Comparison of ENCODE assay signal across 8 cellular contexts in the genomic region with DNA sequence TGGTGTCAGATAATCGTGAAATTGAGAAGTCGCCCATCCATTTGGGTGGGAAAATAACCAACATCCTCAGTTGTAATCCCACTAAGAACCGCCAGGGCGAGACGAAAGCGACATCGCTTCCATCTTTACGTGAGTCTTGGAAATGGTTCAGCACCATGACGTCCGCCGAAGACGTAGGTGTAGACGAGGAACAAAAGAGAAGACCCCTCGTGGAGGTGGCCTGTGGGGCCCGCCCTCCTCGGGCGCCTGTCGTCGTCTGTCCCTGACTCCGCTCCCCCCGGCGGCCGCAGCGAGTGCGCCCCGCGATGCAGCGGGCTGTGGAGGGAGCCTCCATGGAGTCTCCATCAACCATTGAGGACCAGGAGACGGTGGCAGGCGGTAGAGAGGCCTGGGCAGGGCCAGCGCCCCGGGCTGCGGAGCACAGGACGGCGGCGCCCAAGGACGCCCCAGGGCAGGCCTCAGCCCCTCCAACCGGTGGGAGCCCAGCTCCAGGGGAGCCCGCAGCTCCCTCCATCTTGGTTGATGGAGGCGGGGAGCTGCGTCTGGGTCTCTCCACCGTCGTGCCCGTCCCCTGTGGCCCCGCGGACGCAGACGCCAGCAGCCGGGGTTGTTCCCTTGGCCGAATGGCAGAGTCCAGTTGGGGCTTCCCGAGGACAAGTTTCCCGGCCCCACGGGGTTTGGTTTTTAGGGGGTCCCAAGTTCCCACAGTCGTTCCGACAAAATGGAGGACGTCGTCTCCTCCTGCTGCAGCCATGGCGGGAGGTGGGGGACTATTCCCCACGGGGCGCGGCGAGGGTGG. TPM values are rescaled to one million over a fixed set of nuclear protein-coding genes. Genes with fewer than 3 reads are reported as not detected.
DNase-seq lines count a peak whose midpoint lies in the region; ATAC-seq and TF ChIP-seq lines count a peak whose summit lies in the region.

No MANE protein-coding gene starts in this region.

- H4K20me1 ChIP-seq in mammary epithelial cell (ENCODE audit: insufficient read depth, low read length): no peaks in the 10 kb centered on the region
- peaks cover 28% of the 10 kb centered on the region for H4K20me1 ChIP-seq in smooth muscle cell (ENCODE audit: low read depth)

- CTCF ChIA-PET in mammary epithelial cell (lab: Charles Lee; ENCODE audit: low non-redundant PET): no interaction called here

- H2AFZ ChIP-seq in mammary epithelial cell (ENCODE audit: low read depth, low read length) (peak overlapping the region; percentile 96), smooth muscle cell (ENCODE audit: low read depth) (peak overlapping the region; percentile 98)

- intact Hi-C loops in mammary epithelial cell (cut with micrococcal nuclease): loop anchor here (1.0 to 5.0 kb wide), 2 partner anchors 45 to 94 kb away; a partner anchor contains a TSS

- peaks cover 8% of the 10 kb centered on the region for H3F3A ChIP-seq in smooth muscle cell (ENCODE audit: low read depth)

- H3K27me3 ChIP-seq in mammary epithelial cell (ENCODE audit: insufficient read depth, low read length): no peaks in the 10 kb centered on the region
- H3K27me3 ChIP-seq in smooth muscle cell (ENCODE audit: low read depth): no peaks in the 10 kb centered on the region

- H3K4me2 ChIP-seq in mammary epithelial cell (ENCODE audit: insufficient read depth, low read depth, low read length): peak overlapping the region; percentile 85
- H3K4me2 ChIP-seq in smooth muscle cell: peak overlapping the region; percentile 85

- dilution Hi-C loops in mammary epithelial cell (cut with HindIII; ENCODE audit: low sequenced_read_pairs): no loop called here

- peaks cover 28 to 31% of the 10 kb centered on the region in 2 donors for H3K4me1 Mint-ChIP-seq in immature natural killer cell

- ATAC-seq in HG02642 (IDR thresholded peaks at IDR 0.05; ENCODE audit: poor library complexity, unreplicated experiment): peak; percentile 20

- H3K9me3 Mint-ChIP-seq in immature natural killer cell: no peaks in the 10 kb centered on the region

- in situ Hi-C loops in mammary epithelial cell (cut with MboI; ENCODE audit: low sequenced_read_pairs in 2 of 2): no loop called here

- H3K27me3 Mint-ChIP-seq in immature natural killer cell (ENCODE audit: low read depth in 3 of 3): peaks cover 8 to 16% (median 12%) of the 10 kb centered on the region in 3 donors

- H3K36me3 Mint-ChIP-seq in immature natural killer cell: no peaks in the 10 kb centered on the region

- H3K27ac ChIP-seq in mammary epithelial cell (ENCODE audit: insufficient read depth, low read depth, low read length): peak overlapping the region; percentile 22
- peak overlapping the region; percentile 97 for H3K27ac ChIP-seq in smooth muscle cell (ENCODE audit: low read depth)

- 9% methylated on average over 24 of the region's 62 CpGs for WGBS in mammary epithelial cell (ENCODE audit: low coverage, missing lambda C conversion rate)
- WGBS in smooth muscle cell (ENCODE audit: low lambda C conversion rate): 5% methylated on average over 61 of the region's 62 CpGs

- no peaks in the 10 kb centered on the region for H3K9me3 ChIP-seq in mammary epithelial cell (replicated peaks; ENCODE audit: insufficient read depth, low read length)
- H3K9me3 ChIP-seq in smooth muscle cell (replicated peaks; ENCODE audit: low read depth): no peaks in the 10 kb centered on the region

- H3K9ac ChIP-seq in mammary epithelial cell (ENCODE audit: insufficient read depth, low read length) (no peak overlapping the region), smooth muscle cell (ENCODE audit: low read depth) (peak overlapping the region; percentile 44)

- peaks cover 28% of the 10 kb centered on the region for H3K79me2 ChIP-seq in mammary epithelial cell (ENCODE audit: insufficient read depth, low read length)
- peaks cover 24% of the 10 kb centered on the region for H3K79me2 ChIP-seq in smooth muscle cell (ENCODE audit: low read depth)

- no TSS peak for BruUV-seq in mammary epithelial cell (replicated peaks; lab: Mats Ljungman, UMichigan)

- H3K4me1 ChIP-seq in mammary epithelial cell (ENCODE audit: insufficient read depth, low read length) (peaks cover 28% of the 10 kb centered on the region), smooth muscle cell (ENCODE audit: low read depth) (peaks cover 24% of the 10 kb centered on the region)

- peak; percentile 57 for TF ChIP-seq CTCF in GM12865 (IDR thresholded peaks at IDR 0.05; ENCODE audit: insufficient read depth, low read depth, low read length, missing control alignments)
- peak; percentile 11; the same call in 1 of the 2 replicates for TF ChIP-seq CTCF in WI38 (IDR thresholded peaks at IDR 0.05; ENCODE audit: low read depth, low read length)
- peak; percentile 58 for TF ChIP-seq CTCF in mammary epithelial cell (conservative IDR thresholded peaks at IDR 0.05 in 1 of 2, IDR thresholded peaks at IDR 0.05 in 1 of 2; ENCODE audit: extremely low read depth in 1 of 2, insufficient read depth in 1 of 2, low read depth in 1 of 2, low read length in 2 of 2)
- TF ChIP-seq CTCF in smooth muscle cell (IDR thresholded peaks at IDR 0.05; ENCODE audit: borderline replicate concordance, insufficient read depth, poor library complexity, severe bottlenecking): peak; percentile 63

- peak overlapping the region; percentile 86 to 90 (median 89) for H3K4me3 Mint-ChIP-seq in immature natural killer cell

- DNase-seq in GM12865 (ENCODE audit: low read depth): peak; percentile 95
- peak; percentile 12 for DNase-seq in NCI-H2029 treated with DMSO at 0.1 percent for 48 hours (lab: John Stamatoyannopoulos, UW)
- DNase-seq in mammary epithelial cell: peak; percentile 17
- peak; percentile 74 to 76 (median 76) for DNase-seq in immature natural killer cell
- DNase-seq in smooth muscle cell (lab: John Stamatoyannopoulos, UW; ENCODE audit: unreplicated experiment): peak; percentile 56
- no peak for DNase-seq in SKM-1 treated with dmso at 0.1 percent for 144 hours (lab: John Stamatoyannopoulos, UW; ENCODE audit: unreplicated experiment)

- peak overlapping the region; percentile 77 for H3K4me3 ChIP-seq in GM12865 (ENCODE audit: low read depth, low read length)
- peak overlapping the region; percentile 55 for H3K4me3 ChIP-seq in WI38 (ENCODE audit: low read depth, low read length)
- peak overlapping the region; percentile 44 to 94 (median 46) for H3K4me3 ChIP-seq in mammary epithelial cell (replicated peaks in 1 of 3; ENCODE audit: insufficient read depth in 1 of 3, low read depth in 2 of 3, low read length in 3 of 3)
- H3K4me3 ChIP-seq in smooth muscle cell: peak overlapping the region; percentile 91

- peak overlapping the region; percentile 75 to 95 (median 90) for H3K27ac Mint-ChIP-seq in immature natural killer cell

- H3K36me3 ChIP-seq in mammary epithelial cell (ENCODE audit: insufficient read depth, low read length) (peaks cover 2% of the 10 kb centered on the region), smooth muscle cell (ENCODE audit: low read depth) (no peaks in the 10 kb centered on the region)

RNA-seq across cellular contexts. Expression of a gene that starts 1.0 kb away (rescaled TPM):
- 10 to 100 TPM; 49.7 to 75.7 TPM for total RNA-seq in mammary epithelial cell
- 12.7 TPM for polyA plus RNA-seq in mammary epithelial cell
- polyA minus RNA-seq in mammary epithelial cell: 28.9 TPM
- 10 to 100 TPM in 2 of 3 donors, 1 to 10 TPM in 1; 6.7 to 12.6 (median 11.2) TPM for polyA plus RNA-seq in immature natural killer cell
- 107 and 156 TPM in 2 replicates for total RNA-seq in smooth muscle cell
- polyA plus RNA-seq in smooth muscle cell: 29.9 and 36.7 TPM in 2 replicates

Comparison
In these comparisons a context has a peak if more than half of its experiments do, and no peak if none do; other contexts are left out.
1. CTCF ChIP-seq: peak in every context shown above with its lines; median percentile 63 in smooth muscle cell; 58 in mammary epithelial cell; 57 in GM12865; 11 in WI38.